ENCODE assay signal across 8 cellular contexts in genomic region chr3:123449986-123450474, GRCh38. TPM values are rescaled to one million over a fixed set of nuclear protein-coding genes. Genes with fewer than 3 reads are reported as not detected.
A peak's percentile ranks its signal among the peaks of the same experiment; 100 is the strongest.
DNase-seq lines count a peak whose midpoint lies in the region; ATAC-seq, FAIRE-seq and TF ChIP-seq lines count a peak whose summit lies in the region.

No MANE protein-coding gene starts in this region.

- H3K56ac ChIP-seq in H1 (replicated peaks; ENCODE audit: insufficient read length, low read depth, low read length) = no peak overlapping the region

- H2BK20ac ChIP-seq in H1 (ENCODE audit: low read length) = no peak overlapping the region; the same call in 1 of the 2 replicates

- no peak overlapping the region for H2BK120ac ChIP-seq in H1 (replicated peaks; ENCODE audit: low read depth, low read length)

- H3K23ac ChIP-seq in H1 (ENCODE audit: insufficient read length) = no peak overlapping the region

- 0 out of 2 replicates have a peak overlapping the region, but pooled peaks have one; percentile 15 for H2AFZ ChIP-seq in MM.1S (ENCODE audit: low read length)
- peak overlapping the region; percentile 36; the same call in 1 of the 2 replicates for H2AFZ ChIP-seq in H1 (ENCODE audit: low read length)

- no peak overlapping the region for H4K91ac ChIP-seq in H1 (replicated peaks; ENCODE audit: insufficient read length, low read length)

- no peak overlapping the region for H3K14ac ChIP-seq in H1 (ENCODE audit: insufficient read length)

- CTCF ChIA-PET in A549 (lab: Yijun Ruan, JAX) = interaction anchor here (1.3 to 2.3 kb wide), 2 partner anchors 10 to 15 kb away, joined by 3 to 7 read pairs; no protein-coding TSS in a partner anchor
- CTCF ChIA-PET in H1 (lab: Charles Lee; ENCODE audit: partially characterized antibody) = interaction anchor here (0.6 to 5.0 kb wide), 17 partner anchors 9 to 1011 kb away, joined by 3 to 35 read pairs (median 3); no protein-coding TSS in a partner anchor

- no peak overlapping the region for H3K4ac ChIP-seq in H1 (replicated peaks; ENCODE audit: insufficient read length, low read depth, low read length)

- H4K5ac ChIP-seq in H1 (ENCODE audit: insufficient read length, low read depth, low read length) = no peak overlapping the region

- H2BK12ac ChIP-seq in H1 (ENCODE audit: low read depth, low read length) = no peak overlapping the region

- H3K9ac ChIP-seq in MM.1S (ENCODE audit: low read length) (no peak overlapping the region), H1 (replicated peaks in 1 of 4; ENCODE audit: extremely low read depth in 1 of 4, low read depth in 3 of 4, low read length in 3 of 4) (peak overlapping the region in 1 of 4 experiments; percentile 36; a peak in 2 of 7 replicates)

- no peaks in the 10 kb centered on the region for H3F3A ChIP-seq in MM.1S (ENCODE audit: insufficient read depth, low read length)

- H4K8ac ChIP-seq in H1 (ENCODE audit: extremely low read depth, insufficient read depth, low read length) = no peak overlapping the region

- no peak for TF ChIP-seq EP300 in A549 (IDR thresholded peaks at IDR 0.05)
- TF ChIP-seq EP300 in H1 (IDR thresholded peaks at IDR 0.05; ENCODE audit: borderline replicate concordance in 1 of 2, low read depth in 2 of 2, low read length in 2 of 2) = no peak

- ATAC-seq in A549 = peak; percentile 33 to 59; a peak in 5 of 6 replicates
- ATAC-seq in HG03139 (IDR thresholded peaks at IDR 0.05; ENCODE audit: unreplicated experiment) = no peak
- no peak for ATAC-seq in HG03442 (IDR thresholded peaks at IDR 0.05; ENCODE audit: unreplicated experiment)

- no peak overlapping the region; the same call in 1 of the 2 replicates for H3K18ac ChIP-seq in H1 (ENCODE audit: extremely low read depth, low read length)

- FAIRE-seq in A549 (lab: Jason Lieb, UNC) = no peak
- no peak for FAIRE-seq in H1 (lab: Jason Lieb, UNC)

- H3K36me3 ChIP-seq in MM.1S (replicated peaks; ENCODE audit: insufficient read depth, low read length) (no peaks in the 10 kb centered on the region), H1 (ENCODE audit: control insufficient read depth in 2 of 4, insufficient read depth in 4 of 4, low read length in 3 of 4) (peaks cover 0 to 2% (median 0%) of the 10 kb centered on the region in 4 experiments; a peak in 1 of 8 replicates)

- H2BK15ac ChIP-seq in H1 (ENCODE audit: low read length) = no peak overlapping the region

- no peaks in the 10 kb centered on the region for H3K79me1 ChIP-seq in H1 (ENCODE audit: low read depth, low read length)

- no peaks in the 10 kb centered on the region for H3K79me2 ChIP-seq in MM.1S (ENCODE audit: low read length)
- H3K79me2 ChIP-seq in H1 (ENCODE audit: control insufficient read depth in 1 of 2, insufficient read depth in 2 of 2, low read length in 2 of 2) = no peaks in the 10 kb centered on the region

- TF ChIP-seq RAD21 in A549 (conservative IDR thresholded peaks at IDR 0.05 in 1 of 2, IDR thresholded peaks at IDR 0.05 in 1 of 2) = no peak
- TF ChIP-seq RAD21 in H1 (IDR thresholded peaks at IDR 0.05 in 1 of 2, conservative IDR thresholded peaks at IDR 0.05 in 1 of 2; ENCODE audit: low read depth in 2 of 2, low read length in 2 of 2) = no peak

- H3K27me3 ChIP-seq in MM.1S (replicated peaks; ENCODE audit: insufficient read depth, low read length) = peaks cover 8% of the 10 kb centered on the region
- H3K27me3 ChIP-seq in H1 (replicated peaks in 1 of 4; ENCODE audit: control insufficient read depth in 3 of 4, extremely low read depth in 1 of 4, insufficient read depth in 3 of 4, low read length in 3 of 4) = peaks cover 11 to 39% (median 28%) of the 10 kb centered on the region in 4 experiments

- H2BK5ac ChIP-seq in H1 (ENCODE audit: low read depth, low read length) = no peak overlapping the region

- H4K20me1 ChIP-seq in MM.1S (ENCODE audit: insufficient read depth, low read length) = no peaks in the 10 kb centered on the region
- peaks cover 2 to 4% of the 10 kb centered on the region in 2 experiments for H4K20me1 ChIP-seq in H1 (replicated peaks in 1 of 2; ENCODE audit: control insufficient read depth in 1 of 2, insufficient read depth in 2 of 2, low read length in 2 of 2)

- peak overlapping the region; percentile 72 for H3K4me3 ChIP-seq in A549
- no peak overlapping the region; the same call in 1 of the 2 replicates for H3K4me3 ChIP-seq in MM.1S (ENCODE audit: low read length)
- H3K4me3 ChIP-seq in H1 (ENCODE audit: extremely low read depth in 1 of 4, insufficient read depth in 2 of 4, low read depth in 3 of 4, low read length in 4 of 4) = peak overlapping the region; percentile 30 to 73 (median 58)

- no peak for TF ChIP-seq CTCF in A549 (IDR thresholded peaks at IDR 0.05)
- TF ChIP-seq CTCF in MM.1S (IDR thresholded peaks at IDR 0.05; ENCODE audit: low read length) = no peak
- no peak for TF ChIP-seq CTCF in H1 (IDR thresholded peaks at IDR 0.05; ENCODE audit: control extremely low read depth in 1 of 3, insufficient read depth in 1 of 3, low read depth in 1 of 3, low read length in 3 of 3)

- H3K27ac ChIP-seq in A549 (peak overlapping the region; percentile 46 to 84; a peak in 5 of 6 replicates), MM.1S (ENCODE audit: low read length) (no peak overlapping the region), H1 (ENCODE audit: low read depth, low read length) (no peak overlapping the region)

- H3K9me2 ChIP-seq in MM.1S (replicated peaks; ENCODE audit: insufficient read depth, low read length) = no peaks in the 10 kb centered on the region

- H2AK5ac ChIP-seq in H1 (ENCODE audit: low read depth, low read length) = no peak overlapping the region

- H3K4me1 ChIP-seq in A549 (peaks cover 4% of the 10 kb centered on the region; the same call in 1 of the 3 replicates), MM.1S (ENCODE audit: low read length) (no peaks in the 10 kb centered on the region), H1 (replicated peaks in 1 of 4; ENCODE audit: control insufficient read depth in 3 of 4, insufficient read depth in 4 of 4, low read length in 3 of 4) (peaks cover 0 to 11% (median 4%) of the 10 kb centered on the region in 4 experiments; a peak in 5 of 7 replicates)

- 22% methylated on average over 14 of the region's 31 CpGs for WGBS in A549 (ENCODE audit: missing lambda C conversion rate)
- 11% methylated on average over 20 of the region's 31 CpGs; no CpG with 5 or more reads in 1 of the 2 experiments for WGBS in H1 (ENCODE audit: extremely low coverage in 1 of 2, insufficient coverage in 1 of 2, insufficient read length in 1 of 2, insufficient replicate concordance in 2 of 2, low coverage in 1 of 2, low lambda C conversion rate in 2 of 2, missing lambda C conversion rate in 1 of 2), 2 experiments

- no peak for TF ChIP-seq POLR2A in A549 (IDR thresholded peaks at IDR 0.05; ENCODE audit: low read length)
- no peak for TF ChIP-seq POLR2A in H1 (IDR thresholded peaks at IDR 0.05; ENCODE audit: control extremely low read depth in 1 of 2, low read depth in 2 of 2, low read length in 2 of 2)

- H3K9me3 ChIP-seq in A549 (no peaks in the 10 kb centered on the region), MM.1S (replicated peaks; ENCODE audit: insufficient read depth, low read length) (no peaks in the 10 kb centered on the region), H1 (ENCODE audit: insufficient read depth in 2 of 2, low read depth in 1 of 2, low read length in 1 of 2) (no peaks in the 10 kb centered on the region)

- peak in 1 of 2 experiments; percentile 31 for DNase-seq in A549 (ENCODE audit: low read depth in 1 of 2, low spot score in 1 of 2)
- DNase-seq in MM.1S = no peak
- peak in 1 of 2 experiments; percentile 79 for DNase-seq in H1 (ENCODE audit: low read depth in 1 of 2, low spot score in 2 of 2)
- peak; percentile 9 for DNase-seq in myocyte (ENCODE audit: low read depth)
- DNase-seq in HuH-7.5 (ENCODE audit: low spot score) = no peak
- no peak for DNase-seq in RKO (ENCODE audit: low spot score)

- H3K4me2 ChIP-seq in A549 (peak overlapping the region; percentile 99), MM.1S (ENCODE audit: low read depth, low read length) (peak overlapping the region; percentile 47; the same call in 1 of the 2 replicates), H1 (ENCODE audit: insufficient read depth in 1 of 2, low read depth in 2 of 2, low read length in 2 of 2) (peak overlapping the region; percentile 62 to 65)

- POLR2A ChIA-PET in A549 (lab: Yijun Ruan, JAX) (interaction anchor here (0.6 kb wide), 1 partner anchor 124 kb away, joined by 4 read pairs; no protein-coding TSS in a partner anchor), H1 (lab: Charles Lee; ENCODE audit: partially characterized antibody) (interaction anchor here (0.6 to 2.0 kb wide), 3 partner anchors 10 to 113 kb away, joined by 3 to 6 read pairs (median 3); no protein-coding TSS in a partner anchor)

- H3K23me2 ChIP-seq in H1 (ENCODE audit: low read depth, low read length) = peaks cover 10% of the 10 kb centered on the region; the same call in 1 of the 2 replicates

TF ChIP-seq in A549, 52 proteins besides CTCF, POLR2A, EP300 and RAD21 (continues in another document):
- TF ChIP-seq CBX2 (IDR thresholded peaks at IDR 0.05; ENCODE audit: borderline replicate concordance, low read depth) (no peak), ESRRA (IDR thresholded peaks at IDR 0.05; ENCODE audit: borderline replicate concordance, low read length) (no peak), GATA3 (IDR thresholded peaks at IDR 0.05; ENCODE audit: borderline replicate concordance) (no peak)

TF ChIP-seq in H1, 55 proteins besides CTCF, POLR2A, EP300 and RAD21 (continues in another document):
- peak; percentile 13 for TF ChIP-seq EZH2 (IDR thresholded peaks at IDR 0.05; ENCODE audit: low read depth, low read length, severe bottlenecking)
- TF ChIP-seq KDM4A (IDR thresholded peaks at IDR 0.05; ENCODE audit: low read depth, low read length, severe bottlenecking) = no peak
- TF ChIP-seq SP1 (IDR thresholded peaks at IDR 0.05; ENCODE audit: low read depth, low read length) = no peak
- peak in 1 of 2 experiments; percentile 35; a peak in 1 of 4 replicates for TF ChIP-seq SIN3A (conservative IDR thresholded peaks at IDR 0.05 in 1 of 2, IDR thresholded peaks at IDR 0.05 in 1 of 2; ENCODE audit: low read depth in 1 of 2, low read length in 2 of 2)

RNA-seq across cellular contexts. Expression of gene ADCY5, which starts 1.1 kb away (rescaled TPM):
- polyA plus RNA-seq in A549 (2011; rRNA removed) (0.68 and 0.70 TPM in 2 replicates), A549 (2017; fragmentation: RNase III; extraction: RNeasy Plus Mini Kit Qiagen cat#74134 plus additional on column Dnase treatment) (0.38 to 0.57 TPM (median 0.46 TPM) in 3 replicates), H1 (2011; rRNA removed) (40.8 and 48.9 TPM in 2 replicates)
- polyA plus RNA-seq in A549 (2012; cell fraction: cytosol; rRNA removed) = 0.36 and 1.0 TPM in 2 replicates
- polyA plus RNA-seq in A549 (2012; cell fraction: nucleus; rRNA removed) = 0.88 and 1.2 TPM in 2 replicates
- polyA minus RNA-seq in A549 (2011; rRNA and poly(A)+ RNA removed) = 3.9 and 6.3 TPM in 2 replicates
- total RNA-seq in H1 (2021; fragmentation: NEBNext Ultra II Directional; extraction: Animal tissue kit (Norgen Biotek cat#: 25700)) = 18.5 and 18.9 TPM in 2 replicates
- polyA plus RNA-seq in H1 (2011; cell fraction: cytosol; rRNA removed) = 42.8 TPM
- polyA plus RNA-seq in H1 (2011; cell fraction: nucleus; rRNA removed) = 59.3 TPM
- 14.2 to 20.7 TPM (median 17.8 TPM) in 4 replicates for polyA plus RNA-seq in H1 (2012, experiment 1 of 2)
- 7.2 TPM for polyA plus RNA-seq in H1 (2012, experiment 2 of 2)
- 10.6 TPM for polyA plus RNA-seq in H1 (2013, experiment 1 of 2)
- 12.4 TPM for polyA plus RNA-seq in H1 (2013, experiment 2 of 2)
- 32.7 and 60.1 TPM in 2 replicates for polyA minus RNA-seq in H1 (2011; rRNA and poly(A)+ RNA removed)
- 40.9 TPM for polyA minus RNA-seq in H1 (2011; cell fraction: cytosol; rRNA and poly(A)+ RNA removed)
- 61.4 TPM for polyA minus RNA-seq in H1 (2011; cell fraction: nucleus; rRNA and poly(A)+ RNA removed)
- total RNA-seq in myocyte = 0.10 and 0.13 TPM in 2 replicates
- 0.44 TPM for polyA plus RNA-seq in myocyte (2012)

Comparison
In these comparisons a context has a peak if more than half of its experiments do, and no peak if none do; other contexts are left out.
1. ATAC-seq: peak in A549 (2 of 2); none in HG03139 (single experiment) and HG03442 (single experiment).
2. H3K27ac ChIP-seq: peak in A549 (2 of 2); none in MM.1S (single experiment) and H1 (single experiment).
3. H3K4me2 ChIP-seq: peak in every context shown above with its lines; median percentile 99 in A549; 64 in H1; 47 in MM.1S.
4. RNA of gene ADCY5, which starts 1.1 kb away (total RNA-seq): 18.5 to 18.9 TPM in H1; 0.10 to 0.13 TPM in myocyte; every median in the first group is over 10 times any median in the second.